Comparison of ENCODE assay signal across 13 cellular contexts in genomic region chr1:15579683-15580047, GRCh38. TPM values are rescaled to one million over a fixed set of nuclear protein-coding genes. Genes with fewer than 3 reads are reported as not detected.
DNase-seq lines count a peak whose midpoint lies in the region; ATAC-seq and TF ChIP-seq lines count a peak whose summit lies in the region.
"Had no signal": no experiment of that assay in that cellular context is flagged by ENCODE, and none has a peak within 500 bp of the region (broad histone marks: within the 10 kb centered on the region; RNA-seq: fewer than 3 reads in every experiment).

No MANE protein-coding gene starts in this region.

- peak overlapping the region in 7 of 8 donors; percentile 46 to 82 (median 65) for H3K4me3 Mint-ChIP-seq in CD4-positive, alpha-beta memory T cell
- peak overlapping the region; percentile 3 for H3K4me3 Mint-ChIP-seq in activated CD4-positive, alpha-beta memory T cell treated with anti-CD3 and anti-CD28 coated beads, Interleukin-2, amount 10 ng/mL, durations not matched to agents 7 days and 5 days

- DNase-seq in CD4-positive, alpha-beta memory T cell, result peak in 1 of 5 donors; percentile 12
- DNase-seq in GM20000 (ENCODE audit: low spot score), result peak; percentile 63
- no peak for DNase-seq in activated CD4-positive, alpha-beta memory T cell treated with anti-CD3 and anti-CD28 coated beads, Interleukin-2, amount 10 ng/mL, durations not matched to agents 7 days and 5 days
- no peak for DNase-seq in mucosa of descending colon
- no peak for DNase-seq in stimulated activated CD4-positive, alpha-beta T cell treated with anti-CD3 and anti-CD28 coated beads, Interleukin-2, amount 100 ng/mL, for 24 hours
- no peak for DNase-seq in stimulated activated CD8-positive, alpha-beta memory T cell treated with anti-CD3 and anti-CD28 coated beads, Interleukin-4, amount 100 ng/mL, for 48 hours
- DNase-seq in SKM-1 treated with dmso at 0.1 percent for 144 hours (lab: John Stamatoyannopoulos, UW; ENCODE audit: unreplicated experiment), result no peak
- DNase-seq: COR-L47; stimulated activated CD4-positive, alpha-beta T cell treated with anti-CD3 and anti-CD28 coated beads, Interleukin-2, amount 100 ng/mL, for 48 hours had no signal

- H3K36me3 Mint-ChIP-seq in CD4-positive, alpha-beta memory T cell, result peaks cover 9% of the 10 kb centered on the region in 2 donors
- peaks cover 27% of the 10 kb centered on the region for H3K36me3 Mint-ChIP-seq in activated CD4-positive, alpha-beta memory T cell treated with anti-CD3 and anti-CD28 coated beads, Interleukin-2, amount 10 ng/mL, durations not matched to agents 7 days and 5 days (ENCODE audit: low read depth)

- TF ChIP-seq CTCF in GM20000 (IDR thresholded peaks at IDR 0.05; ENCODE audit: extremely low read depth, missing control alignments) (no peak), mucosa of descending colon (IDR thresholded peaks at IDR 0.05) (no peak)

- H3K27ac Mint-ChIP-seq in CD4-positive, alpha-beta memory T cell, result peak overlapping the region; percentile 91 to 96 (median 95)
- H3K27ac Mint-ChIP-seq in activated CD4-positive, alpha-beta memory T cell treated with anti-CD3 and anti-CD28 coated beads, Interleukin-2, amount 10 ng/mL, durations not matched to agents 7 days and 5 days, result peak overlapping the region; percentile 98

- peaks cover 53% of the 10 kb centered on the region for H3K4me1 ChIP-seq in CD4-positive, alpha-beta memory T cell (ENCODE audit: insufficient read depth, low read length)
- peaks cover 11% of the 10 kb centered on the region for H3K4me1 ChIP-seq in mucosa of descending colon (ENCODE audit: low read depth)

- CTCF ChIA-PET in CD4-positive, alpha-beta memory T cell (lab: Charles Lee; ENCODE audit: partially characterized antibody), result interaction anchor here (0.9 to 1.3 kb wide), 6 partner anchors 9 to 53 kb away, joined by 3 to 4 read pairs (median 3); no protein-coding TSS in a partner anchor
- CTCF ChIA-PET in activated CD4-positive, alpha-beta memory T cell treated with anti-CD3 and anti-CD28 coated beads, Interleukin-2, amount 10 ng/mL, durations not matched to agents 7 days and 5 days (lab: Charles Lee), result interaction anchor here (0.6 to 1.5 kb wide), 4 partner anchors 8 to 137 kb away, joined by 3 to 4 read pairs (median 3); no protein-coding TSS in a partner anchor

- peak overlapping the region; percentile 44 for H3K27ac ChIP-seq in CD4-positive, alpha-beta memory T cell (ENCODE audit: low read depth, low read length)
- H3K27ac ChIP-seq: upper lobe of right lung had no signal

- intact Hi-C loops in CD4-positive, alpha-beta memory T cell (cut with micrococcal nuclease), result loop anchor here (1.0 to 2.0 kb wide), 3 partner anchors 23 to 55 kb away; partner anchors contain the start of genes CASP9 and DDI2
- intact Hi-C loops in mucosa of descending colon (cut with DNase I, micrococcal nuclease), result no loop called here

- no peaks in the 10 kb centered on the region for H3K9me3 ChIP-seq in CD4-positive, alpha-beta memory T cell (ENCODE audit: control insufficient read depth in 1 of 2, low read length in 2 of 2)
- no peaks in the 10 kb centered on the region for H3K9me3 ChIP-seq in mucosa of descending colon
- H3K9me3 ChIP-seq: upper lobe of right lung had no signal

- H3K4me1 Mint-ChIP-seq in CD4-positive, alpha-beta memory T cell, result peaks cover 28 to 64% (median 52%) of the 10 kb centered on the region in 4 donors
- peaks cover 46% of the 10 kb centered on the region for H3K4me1 Mint-ChIP-seq in activated CD4-positive, alpha-beta memory T cell treated with anti-CD3 and anti-CD28 coated beads, Interleukin-2, amount 10 ng/mL, durations not matched to agents 7 days and 5 days

- H3K27me3 ChIP-seq in CD4-positive, alpha-beta memory T cell (ENCODE audit: insufficient read depth, low read length), result no peaks in the 10 kb centered on the region

- POLR2A ChIA-PET in CD4-positive, alpha-beta memory T cell (lab: Charles Lee; ENCODE audit: partially characterized antibody), result interaction anchor here (0.7 to 3.5 kb wide), 9 partner anchors 8 to 268 kb away, joined by 3 to 37 read pairs (median 6); partner anchors contain the start of genes DDI2, DNAJC16 and SPEN
- POLR2A ChIA-PET in activated CD4-positive, alpha-beta memory T cell treated with anti-CD3 and anti-CD28 coated beads, Interleukin-2, amount 10 ng/mL, durations not matched to agents 7 days and 5 days (lab: Charles Lee), result interaction anchor here (0.9 to 3.2 kb wide), 12 partner anchors 8 to 396 kb away, joined by 3 to 27 read pairs (median 4); partner anchors contain the start of genes DDI2, DNAJC16 and ZBTB17

- H3K4me3 ChIP-seq in CD4-positive, alpha-beta memory T cell (ENCODE audit: low read length in 2 of 2), result peak overlapping the region in 1 of 2 donors; percentile 29
- H3K4me3 ChIP-seq in mucosa of descending colon, result no peak overlapping the region
- H3K4me3 ChIP-seq: upper lobe of right lung had no signal

- no peaks in the 10 kb centered on the region for H3K36me3 ChIP-seq in CD4-positive, alpha-beta memory T cell (ENCODE audit: insufficient read depth, low read length)
- H3K36me3 ChIP-seq in mucosa of descending colon (ENCODE audit: low read depth), result no peaks in the 10 kb centered on the region
- H3K36me3 ChIP-seq: upper lobe of right lung had no signal

- H3K9me3 Mint-ChIP-seq in CD4-positive, alpha-beta memory T cell, result no peaks in the 10 kb centered on the region
- H3K9me3 Mint-ChIP-seq in activated CD4-positive, alpha-beta memory T cell treated with anti-CD3 and anti-CD28 coated beads, Interleukin-2, amount 10 ng/mL, durations not matched to agents 7 days and 5 days, result no peaks in the 10 kb centered on the region

- H3K27me3 Mint-ChIP-seq in CD4-positive, alpha-beta memory T cell, result no peaks in the 10 kb centered on the region
- no peaks in the 10 kb centered on the region for H3K27me3 Mint-ChIP-seq in activated CD4-positive, alpha-beta memory T cell treated with anti-CD3 and anti-CD28 coated beads, Interleukin-2, amount 10 ng/mL, durations not matched to agents 7 days and 5 days

- ATAC-seq in mucosa of descending colon (peak; percentile 20), GM19023 (IDR thresholded peaks at IDR 0.05; ENCODE audit: unreplicated experiment) (no peak)
- ATAC-seq: SK-N-SH treated with all-trans-retinoic acid at 6 μM for 48 hours, upper lobe of right lung had no signal

RNA-seq across cellular contexts. Expression of gene AGMAT, which starts 5.2 kb away (rescaled TPM):
- total RNA-seq in CD4-positive, alpha-beta memory T cell, result 1 to 10 TPM; 3.3 to 3.6 TPM
- polyA plus RNA-seq in CD4-positive, alpha-beta memory T cell, result 1 to 10 TPM; 6.1 to 7.1 TPM
- total RNA-seq in activated CD4-positive, alpha-beta memory T cell treated with anti-CD3 and anti-CD28 coated beads, Interleukin-2, amount 10 ng/mL, durations not matched to agents 7 days and 5 days, result 1 to 10 TPM; 7.9 to 8.4 TPM
- total RNA-seq in mucosa of descending colon, result 10 to 100 TPM in 2 of 3 donors, 1 to 10 TPM in 1; 8.4 to 21.4 (median 20.7) TPM
- total RNA-seq: upper lobe of right lung had no signal
- polyA plus RNA-seq: neural cell had no signal

RNA-seq across cellular contexts. Expression of gene DDI2, which starts 37.6 kb away (rescaled TPM):
- total RNA-seq in CD4-positive, alpha-beta memory T cell, result 10 to 100 TPM; 46.2 to 47.6 TPM
- polyA plus RNA-seq in CD4-positive, alpha-beta memory T cell, result 1 to 10 TPM; 1.0 to 5.2 TPM
- 10 to 100 TPM; 30.5 to 32.7 TPM for total RNA-seq in activated CD4-positive, alpha-beta memory T cell treated with anti-CD3 and anti-CD28 coated beads, Interleukin-2, amount 10 ng/mL, durations not matched to agents 7 days and 5 days
- 10 to 100 TPM; 33.5 to 36.2 (median 34.6) TPM for total RNA-seq in mucosa of descending colon

RNA-seq across cellular contexts. Expression of gene DNAJC16, which starts 53.0 kb away (rescaled TPM):
- 10 to 100 TPM; 29.6 to 31.0 TPM for total RNA-seq in CD4-positive, alpha-beta memory T cell
- polyA plus RNA-seq in CD4-positive, alpha-beta memory T cell, result 1 to 10 TPM; 5.1 to 8.2 TPM
- 10 to 100 TPM; 17.3 to 18.1 TPM for total RNA-seq in activated CD4-positive, alpha-beta memory T cell treated with anti-CD3 and anti-CD28 coated beads, Interleukin-2, amount 10 ng/mL, durations not matched to agents 7 days and 5 days
- 10 to 100 TPM; 23.7 to 27.7 (median 23.8) TPM for total RNA-seq in mucosa of descending colon

RNA-seq across cellular contexts. Expression of gene CASP9, which starts 55.6 kb away (rescaled TPM):
- 10 to 100 TPM; 11.3 to 11.7 TPM for total RNA-seq in CD4-positive, alpha-beta memory T cell
- 1 to 10 TPM; 8.3 to 8.6 TPM for polyA plus RNA-seq in CD4-positive, alpha-beta memory T cell
- total RNA-seq in activated CD4-positive, alpha-beta memory T cell treated with anti-CD3 and anti-CD28 coated beads, Interleukin-2, amount 10 ng/mL, durations not matched to agents 7 days and 5 days, result 10 to 100 TPM; 21.5 to 22.4 TPM
- 10 to 100 TPM; 14.2 to 16.0 (median 15.2) TPM for total RNA-seq in mucosa of descending colon
